16 cellular contexts compared by ENCODE assay signal in genomic region chr18:58694221-58694620, GRCh38. TPM values are rescaled to one million over a fixed set of nuclear protein-coding genes. Genes with fewer than 3 reads are reported as not detected.
DNase-seq lines count a peak whose midpoint lies in the region; ATAC-seq, FAIRE-seq and TF ChIP-seq lines count a peak whose summit lies in the region.
"Had no signal": no experiment of that assay in that cellular context is flagged by ENCODE, and none has a peak within 500 bp of the region (broad histone marks: within the 10 kb centered on the region; RNA-seq: fewer than 3 reads in every experiment).

No MANE protein-coding gene starts in this region.

- intact Hi-C loops in transverse colon (cut with DNase I; ENCODE audit: low total_unique reads), result no loop called here

- H3K27ac ChIP-seq in transverse colon, result no peak overlapping the region
- H3K27ac ChIP-seq: BLaER1 treated with 17β-estradiol and CSF1 and Interleukin-3, amounts not matched to agents 10 nM and 100 nM had no signal

- CTCF ChIA-PET in activated naive CD4-positive, alpha-beta T cell treated with anti-CD3 and anti-CD28 coated beads, Interleukin-2, amount 10 ng/mL, durations not matched to agents 7 days and 5 days (lab: Charles Lee), result no interaction called here

- TF ChIP-seq CTCF in transverse colon (IDR thresholded peaks at IDR 0.05), result no peak

- H3K36me3 ChIP-seq in transverse colon, result peaks cover 0 to 28% (median 5%) of the 10 kb centered on the region in 4 donors

- H3K27ac Mint-ChIP-seq in activated naive CD4-positive, alpha-beta T cell treated with anti-CD3 and anti-CD28 coated beads, Interleukin-2, amount 10 ng/mL, durations not matched to agents 7 days and 5 days, result peak overlapping the region; percentile 87
- H3K27ac Mint-ChIP-seq in activated naive CD8-positive, alpha-beta T cell treated with anti-CD3 and anti-CD28 coated beads, Interleukin-2, amount 10 ng/mL, durations not matched to agents 7 days and 5 days, result peak overlapping the region; percentile 8
- peak overlapping the region; percentile 46 for H3K27ac Mint-ChIP-seq in stimulated activated memory B cell treated with anti-CD40 and anti-IgM and Interleukin-4, amounts not matched to agents 10 μg/mL and 1 μg/mL and 100 μg/mL, for 72 hours

- no peaks in the 10 kb centered on the region for H3K9me3 Mint-ChIP-seq in activated naive CD4-positive, alpha-beta T cell treated with anti-CD3 and anti-CD28 coated beads, Interleukin-2, amount 10 ng/mL, durations not matched to agents 7 days and 5 days
- H3K9me3 Mint-ChIP-seq in activated naive CD8-positive, alpha-beta T cell treated with anti-CD3 and anti-CD28 coated beads, Interleukin-2, amount 10 ng/mL, durations not matched to agents 7 days and 5 days, result peaks cover 6% of the 10 kb centered on the region
- H3K9me3 Mint-ChIP-seq in stimulated activated memory B cell treated with anti-CD40 and anti-IgM and Interleukin-4, amounts not matched to agents 10 μg/mL and 1 μg/mL and 100 μg/mL, for 72 hours, result no peaks in the 10 kb centered on the region

- in situ Hi-C loops in transverse colon (cut with MboI; ENCODE audit: low pct_ligation_motif_present in 1 of 4, low pct_unique_long_range_greater_than_20kb in 1 of 4, low sequenced_read_pairs in 3 of 4), result no loop called here

- no peak for TF ChIP-seq EP300 in transverse colon (IDR thresholded peaks at IDR 0.05; ENCODE audit: low read depth)

- peaks cover 66% of the 10 kb centered on the region for H3K36me3 Mint-ChIP-seq in activated naive CD4-positive, alpha-beta T cell treated with anti-CD3 and anti-CD28 coated beads, Interleukin-2, amount 10 ng/mL, durations not matched to agents 7 days and 5 days
- H3K36me3 Mint-ChIP-seq in activated naive CD8-positive, alpha-beta T cell treated with anti-CD3 and anti-CD28 coated beads, Interleukin-2, amount 10 ng/mL, durations not matched to agents 7 days and 5 days, result peaks cover 51% of the 10 kb centered on the region
- H3K36me3 Mint-ChIP-seq in stimulated activated memory B cell treated with anti-CD40 and anti-IgM and Interleukin-4, amounts not matched to agents 10 μg/mL and 1 μg/mL and 100 μg/mL, for 72 hours, result peaks cover 51% of the 10 kb centered on the region

- peaks cover 64% of the 10 kb centered on the region for H3K4me1 Mint-ChIP-seq in activated naive CD4-positive, alpha-beta T cell treated with anti-CD3 and anti-CD28 coated beads, Interleukin-2, amount 10 ng/mL, durations not matched to agents 7 days and 5 days
- peaks cover 71% of the 10 kb centered on the region for H3K4me1 Mint-ChIP-seq in activated naive CD8-positive, alpha-beta T cell treated with anti-CD3 and anti-CD28 coated beads, Interleukin-2, amount 10 ng/mL, durations not matched to agents 7 days and 5 days
- peaks cover 51% of the 10 kb centered on the region for H3K4me1 Mint-ChIP-seq in stimulated activated memory B cell treated with anti-CD40 and anti-IgM and Interleukin-4, amounts not matched to agents 10 μg/mL and 1 μg/mL and 100 μg/mL, for 72 hours

- no peaks in the 10 kb centered on the region for H3K4me1 ChIP-seq in transverse colon
- H3K4me1 ChIP-seq: BLaER1 treated with 17β-estradiol and CSF1 and Interleukin-3, amounts not matched to agents 10 nM and 100 nM had no signal

- TF ChIP-seq POLR2A in transverse colon (IDR thresholded peaks at IDR 0.05), result no peak

- WGBS in transverse colon (ENCODE audit: low coverage in 1 of 2), 2 donors, result 65 to 81% methylated on average over 1 of the region's 1 CpG

- no peak for DNase-seq in activated naive CD4-positive, alpha-beta T cell treated with anti-CD3 and anti-CD28 coated beads, Interleukin-2, amount 10 ng/mL, durations not matched to agents 7 days and 5 days
- DNase-seq in activated naive CD4-positive, alpha-beta T cell treated with anti-CD3 and anti-CD28 coated beads, Interleukin-2, amount 50 U/mL, for 16 hours, result no peak
- DNase-seq in GM19239 (ENCODE audit: insufficient read length, low spot score), result no peak
- no peak for DNase-seq in activated naive CD8-positive, alpha-beta T cell treated with anti-CD3 and anti-CD28 coated beads, Interleukin-2, amount 10 ng/mL, durations not matched to agents 7 days and 5 days
- DNase-seq in transverse colon, result no peak
- no peak for DNase-seq in Kasumi-1 (lab: John Stamatoyannopoulos, UW)
- DNase-seq: DMS 273 treated with DMSO at 0.1 percent for 48 hours; DND-41; NCI-H1092 treated with DMSO at 0.1 percent for 48 hours; NCI-H2081 treated with DMSO at 0.1 percent for 48 hours; NCI-H510A; NCI-H748 treated with DMSO at 0.1 percent for 48 hours; NK-92 treated with Interleukin-12 subunit alpha and Interleukin-12 subunit beta, amount 100 ng/mL, for 24 hours; SHP77 had no signal

- ATAC-seq in activated naive CD8-positive, alpha-beta T cell treated with anti-CD3 and anti-CD28 coated beads, Interleukin-2, amount 10 ng/mL, durations not matched to agents 7 days and 5 days (ENCODE audit: low read depth), result no peak
- ATAC-seq in stimulated activated memory B cell treated with anti-CD40 and anti-IgM and Interleukin-4, amounts not matched to agents 10 μg/mL and 1 μg/mL and 100 μg/mL, for 72 hours, result no peak

- POLR2A ChIA-PET in activated naive CD8-positive, alpha-beta T cell treated with anti-CD3 and anti-CD28 coated beads, Interleukin-2, amount 10 ng/mL, durations not matched to agents 7 days and 5 days (lab: Charles Lee), result no interaction called here

- FAIRE-seq in GM19239 (lab: Jason Lieb, UNC), result peak; percentile 45

- no peak overlapping the region for H3K4me3 Mint-ChIP-seq in activated naive CD4-positive, alpha-beta T cell treated with anti-CD3 and anti-CD28 coated beads, Interleukin-2, amount 10 ng/mL, durations not matched to agents 7 days and 5 days
- peak overlapping the region; percentile 33 for H3K4me3 Mint-ChIP-seq in activated naive CD8-positive, alpha-beta T cell treated with anti-CD3 and anti-CD28 coated beads, Interleukin-2, amount 10 ng/mL, durations not matched to agents 7 days and 5 days
- no peak overlapping the region for H3K4me3 Mint-ChIP-seq in stimulated activated memory B cell treated with anti-CD40 and anti-IgM and Interleukin-4, amounts not matched to agents 10 μg/mL and 1 μg/mL and 100 μg/mL, for 72 hours

- H3K27me3 ChIP-seq in transverse colon, result no peaks in the 10 kb centered on the region
- H3K27me3 ChIP-seq: BLaER1 treated with 17β-estradiol and CSF1 and Interleukin-3, amounts not matched to agents 10 nM and 100 nM had no signal

- no peak overlapping the region for H3K4me3 ChIP-seq in transverse colon
- H3K4me3 ChIP-seq: BLaER1 treated with 17β-estradiol and CSF1 and Interleukin-3, amounts not matched to agents 10 nM and 100 nM had no signal

- H3K9me3 ChIP-seq in transverse colon, result no peaks in the 10 kb centered on the region

- H3K27me3 Mint-ChIP-seq in activated naive CD4-positive, alpha-beta T cell treated with anti-CD3 and anti-CD28 coated beads, Interleukin-2, amount 10 ng/mL, durations not matched to agents 7 days and 5 days, result no peaks in the 10 kb centered on the region
- H3K27me3 Mint-ChIP-seq in activated naive CD8-positive, alpha-beta T cell treated with anti-CD3 and anti-CD28 coated beads, Interleukin-2, amount 10 ng/mL, durations not matched to agents 7 days and 5 days, result no peaks in the 10 kb centered on the region
- no peaks in the 10 kb centered on the region for H3K27me3 Mint-ChIP-seq in stimulated activated memory B cell treated with anti-CD40 and anti-IgM and Interleukin-4, amounts not matched to agents 10 μg/mL and 1 μg/mL and 100 μg/mL, for 72 hours

RNA-seq across cellular contexts. Expression of gene MALT1, which starts 23.0 kb away (rescaled TPM):
- 10 to 100 TPM; 68.6 to 71.6 TPM for total RNA-seq in activated naive CD8-positive, alpha-beta T cell treated with anti-CD3 and anti-CD28 coated beads, Interleukin-2, amount 10 ng/mL, durations not matched to agents 7 days and 5 days
- 10 to 100 TPM; 12.5 to 38.9 (median 29.5) TPM for total RNA-seq in transverse colon

Comparison
In these comparisons a context has a peak if more than half of its experiments do, and no peak if none do; other contexts are left out.
1. H3K27ac Mint-ChIP-seq: peak in every context shown above with its lines; median percentile 87 in activated naive CD4-positive, alpha-beta T cell treated with anti-CD3 and anti-CD28 coated beads, Interleukin-2, amount 10 ng/mL, durations not matched to agents 7 days and 5 days; 46 in stimulated activated memory B cell treated with anti-CD40 and anti-IgM and Interleukin-4, amounts not matched to agents 10 μg/mL and 1 μg/mL and 100 μg/mL, for 72 hours; 8 in activated naive CD8-positive, alpha-beta T cell treated with anti-CD3 and anti-CD28 coated beads, Interleukin-2, amount 10 ng/mL, durations not matched to agents 7 days and 5 days.